8 cellular contexts compared by ENCODE assay signal in the genomic region with DNA sequence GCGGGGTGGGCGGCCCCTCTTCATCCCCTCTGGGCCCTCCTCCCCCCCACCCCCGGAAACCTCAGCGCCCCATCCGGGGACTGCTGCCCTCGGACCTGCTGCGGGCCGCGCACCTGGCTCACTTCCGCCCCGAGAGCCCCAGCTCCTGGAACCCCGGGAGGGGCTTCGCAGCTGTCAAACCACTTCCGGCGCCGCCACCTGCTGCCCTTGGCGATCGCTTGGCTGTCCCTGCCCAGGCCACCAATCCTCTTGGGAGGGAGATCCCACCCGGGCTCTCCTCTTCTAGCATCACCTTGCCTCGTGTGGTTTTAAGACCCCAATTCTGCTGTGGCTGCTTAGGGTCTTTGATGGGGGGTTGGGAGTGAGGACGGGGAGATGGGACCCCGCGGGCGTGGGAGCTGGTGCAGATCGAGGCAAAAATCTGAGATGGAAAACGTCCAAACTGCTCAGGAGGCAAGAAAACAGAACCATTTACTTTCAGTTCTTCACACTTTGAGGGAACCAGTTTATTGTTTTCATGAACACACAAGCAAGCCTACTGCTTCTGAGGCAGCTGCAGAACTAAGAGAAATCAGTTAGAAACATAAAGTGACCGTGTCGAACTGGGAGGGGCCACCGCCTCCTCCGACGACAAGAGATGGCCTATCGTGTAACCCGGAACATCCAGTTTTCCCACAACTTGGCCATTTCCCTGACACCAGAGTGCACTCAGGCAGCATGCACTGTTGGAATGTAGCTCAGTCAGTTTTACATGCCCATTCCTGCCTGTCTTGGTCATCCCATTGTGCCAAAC. TPM values are rescaled to one million over a fixed set of nuclear protein-coding genes. Genes with fewer than 3 reads are reported as not detected.
DNase-seq lines count a peak whose midpoint lies in the region; ATAC-seq, FAIRE-seq and TF ChIP-seq lines count a peak whose summit lies in the region.

No MANE protein-coding gene starts in this region.

- intact Hi-C loops in endothelial cell of umbilical vein (cut with micrococcal nuclease), result no loop called here

- H3K9me3 ChIP-seq in endothelial cell of umbilical vein (replicated peaks; ENCODE audit: control insufficient read depth, insufficient read depth, low read length) (no peaks in the 10 kb centered on the region), mucosa of rectum (ENCODE audit: control insufficient read depth in 2 of 2, low read length in 2 of 2) (peaks cover 0 to 4% of the 10 kb centered on the region in 2 donors)

- no peak for TF ChIP-seq CTCF in BJ (IDR thresholded peaks at IDR 0.05; ENCODE audit: insufficient read depth, low read depth, low read length)
- TF ChIP-seq CTCF in endothelial cell of umbilical vein (IDR thresholded peaks at IDR 0.05; ENCODE audit: extremely low read depth in 1 of 2, insufficient read depth in 1 of 2, low read depth in 1 of 2, low read length in 2 of 2), result no peak

- peaks cover 71% of the 10 kb centered on the region for H3K4me1 Mint-ChIP-seq in activated CD8-positive, alpha-beta memory T cell treated with anti-CD3 and anti-CD28 coated beads, Interleukin-2, amount 10 ng/mL, durations not matched to agents 7 days and 5 days

- peak; percentile 61 for DNase-seq in BJ (ENCODE audit: low read depth)
- DNase-seq in NCI-H510A treated with DMSO at 0.1 percent for 48 hours (lab: John Stamatoyannopoulos, UW), result peak; percentile 57
- peak; percentile 90 for DNase-seq in activated CD8-positive, alpha-beta memory T cell treated with anti-CD3 and anti-CD28 coated beads, Interleukin-2, amount 10 ng/mL, durations not matched to agents 7 days and 5 days
- DNase-seq in endothelial cell of umbilical vein (ENCODE audit: low read depth, low spot score), result peak; percentile 35
- DNase-seq in stimulated activated naive CD4-positive, alpha-beta T cell treated with Interleukin-2 at 50 U/mL for 16 hours (lab: John Stamatoyannopoulos, UW), result peak; percentile 57

- POLR2A ChIA-PET in BJ (lab: Charles Lee) (interaction anchor here (0.6 kb wide), 1 partner anchor 240 kb away, joined by 4 read pairs; no protein-coding TSS in a partner anchor), endothelial cell of umbilical vein (lab: Charles Lee) (no interaction called here)

- H3K27ac Mint-ChIP-seq in activated CD8-positive, alpha-beta memory T cell treated with anti-CD3 and anti-CD28 coated beads, Interleukin-2, amount 10 ng/mL, durations not matched to agents 7 days and 5 days, result peak overlapping the region; percentile 99

- H2AFZ ChIP-seq in endothelial cell of umbilical vein (ENCODE audit: low read depth, low read length), result peak overlapping the region; percentile 37

- H3K27ac ChIP-seq in endothelial cell of umbilical vein (ENCODE audit: insufficient read depth, low read depth, low read length) (peak overlapping the region; percentile 55), mucosa of rectum (ENCODE audit: low read depth in 2 of 2, low read length in 2 of 2) (peak overlapping the region; percentile 61 to 80)

- peak overlapping the region; percentile 91 for H3K4me2 ChIP-seq in endothelial cell of umbilical vein (ENCODE audit: insufficient read depth, low read length)

- BruUV-seq in endothelial cell of umbilical vein (replicated peaks; lab: Mats Ljungman, UMichigan), result TSS peak; percentile 57

- H3K4me1 ChIP-seq in endothelial cell of umbilical vein (ENCODE audit: control insufficient read depth, extremely low read depth, insufficient read depth, low read length), result peaks cover 16% of the 10 kb centered on the region
- peaks cover 3 to 5% of the 10 kb centered on the region in 2 donors for H3K4me1 ChIP-seq in mucosa of rectum (ENCODE audit: control insufficient read depth in 2 of 2, insufficient read depth in 2 of 2, low read length in 2 of 2)

- H3K9ac ChIP-seq in endothelial cell of umbilical vein (replicated peaks; ENCODE audit: extremely low read depth, insufficient read depth, low read length), result peak overlapping the region; percentile 74
- H3K9ac ChIP-seq in mucosa of rectum (ENCODE audit: low read depth in 1 of 2, low read length in 2 of 2), result peak overlapping the region; percentile 37 to 41

- H3K36me3 ChIP-seq in BJ (ENCODE audit: control insufficient read depth, insufficient read depth, low read length) (no peaks in the 10 kb centered on the region), endothelial cell of umbilical vein (ENCODE audit: control insufficient read depth in 2 of 2, extremely low read depth in 1 of 2, insufficient read depth in 2 of 2, low read length in 2 of 2) (no peaks in the 10 kb centered on the region), mucosa of rectum (ENCODE audit: control insufficient read depth in 2 of 2, insufficient read depth in 2 of 2, low read length in 2 of 2) (no peaks in the 10 kb centered on the region)

- H3K9me3 Mint-ChIP-seq in activated CD8-positive, alpha-beta memory T cell treated with anti-CD3 and anti-CD28 coated beads, Interleukin-2, amount 10 ng/mL, durations not matched to agents 7 days and 5 days (ENCODE audit: low read depth), result no peaks in the 10 kb centered on the region

- H3K4me3 ChIP-seq in BJ (ENCODE audit: low read depth, low read length) (peak overlapping the region; percentile 51), endothelial cell of umbilical vein (replicated peaks in 1 of 3; ENCODE audit: insufficient read depth in 1 of 3, low read depth in 1 of 3, low read length in 3 of 3) (peak overlapping the region; percentile 44 to 74 (median 68)), mucosa of rectum (ENCODE audit: low read length in 2 of 2) (peak overlapping the region; percentile 57 to 72)

- H3K9me1 ChIP-seq in endothelial cell of umbilical vein (replicated peaks; ENCODE audit: control insufficient read depth, extremely low read depth, insufficient read depth, low read length), result no peaks in the 10 kb centered on the region

- H3K79me2 ChIP-seq in endothelial cell of umbilical vein (ENCODE audit: control insufficient read depth, insufficient read depth, low read length), result peaks cover 37% of the 10 kb centered on the region

- dilution Hi-C loops in endothelial cell of umbilical vein (cut with MboI; ENCODE audit: extremely low pct_ligation_motif_present, low sequenced_read_pairs), result no loop called here

- H3K27me3 ChIP-seq in BJ (ENCODE audit: control insufficient read depth, insufficient read depth, low read length), result no peaks in the 10 kb centered on the region
- no peaks in the 10 kb centered on the region for H3K27me3 ChIP-seq in endothelial cell of umbilical vein (ENCODE audit: control insufficient read depth in 2 of 2, insufficient read depth in 2 of 2, low read length in 2 of 2)
- H3K27me3 ChIP-seq in mucosa of rectum (ENCODE audit: control insufficient read depth in 2 of 2, insufficient read depth in 2 of 2, low read length in 2 of 2), result peaks cover 0 to 4% of the 10 kb centered on the region in 2 donors

- ATAC-seq in GM19023 (IDR thresholded peaks at IDR 0.05; ENCODE audit: unreplicated experiment) (peak; percentile 65), HG03135 (IDR thresholded peaks at IDR 0.05; ENCODE audit: unreplicated experiment) (peak; percentile 71)
- ATAC-seq in activated CD8-positive, alpha-beta memory T cell treated with anti-CD3 and anti-CD28 coated beads, Interleukin-2, amount 10 ng/mL, durations not matched to agents 7 days and 5 days, result peak; percentile 72

- H4K20me1 ChIP-seq in endothelial cell of umbilical vein (replicated peaks; ENCODE audit: control insufficient read depth, extremely low read depth, insufficient read depth, low read length), result no peaks in the 10 kb centered on the region

- no peak for TF ChIP-seq POLR2A in endothelial cell of umbilical vein (IDR thresholded peaks at IDR 0.05; ENCODE audit: low read depth, low read length)

- H3K36me3 Mint-ChIP-seq in activated CD8-positive, alpha-beta memory T cell treated with anti-CD3 and anti-CD28 coated beads, Interleukin-2, amount 10 ng/mL, durations not matched to agents 7 days and 5 days, result peaks cover 25% of the 10 kb centered on the region

- H3K4me3 Mint-ChIP-seq in activated CD8-positive, alpha-beta memory T cell treated with anti-CD3 and anti-CD28 coated beads, Interleukin-2, amount 10 ng/mL, durations not matched to agents 7 days and 5 days, result peak overlapping the region; percentile 86

- peak; percentile 80 for FAIRE-seq in endothelial cell of umbilical vein (lab: Jason Lieb, UNC)

- H3K27me3 Mint-ChIP-seq in activated CD8-positive, alpha-beta memory T cell treated with anti-CD3 and anti-CD28 coated beads, Interleukin-2, amount 10 ng/mL, durations not matched to agents 7 days and 5 days, result no peaks in the 10 kb centered on the region

- CTCF ChIA-PET in BJ (lab: Yijun Ruan, JAX), result interaction anchor here (1.0 to 1.2 kb wide), 2 partner anchors 10 to 24 kb away, joined by 3 read pairs; no protein-coding TSS in a partner anchor
- CTCF ChIA-PET in activated CD8-positive, alpha-beta memory T cell treated with anti-CD3 and anti-CD28 coated beads, Interleukin-2, amount 10 ng/mL, durations not matched to agents 7 days and 5 days (lab: Charles Lee), result interaction anchor here (1.3 to 3.3 kb wide), 4 partner anchors 8 to 22 kb away, joined by 4 to 11 read pairs (median 4); no protein-coding TSS in a partner anchor
- CTCF ChIA-PET in endothelial cell of umbilical vein (lab: Charles Lee), result interaction anchor here (0.7 to 2.3 kb wide), 2 partner anchors 10 to 48 kb away, joined by 3 to 9 read pairs; no protein-coding TSS in a partner anchor

TF ChIP-seq in endothelial cell of umbilical vein, 7 proteins besides CTCF, POLR2A, EP300 and RAD21 (continues in another document):
- TF ChIP-seq POLR2AphosphoS5 (IDR thresholded peaks at IDR 0.05; ENCODE audit: insufficient read depth, low read depth, low read length), result no peak
- TF ChIP-seq GATA2 (IDR thresholded peaks at IDR 0.05; ENCODE audit: insufficient read depth, insufficient read length, low read depth, low read length), result no peak
- no peak for TF ChIP-seq EZH2 (IDR thresholded peaks at IDR 0.05; ENCODE audit: borderline replicate concordance, low read depth, low read length, severe bottlenecking)
- TF ChIP-seq MYC (IDR thresholded peaks at IDR 0.05; ENCODE audit: low read depth, low read length), result no peak
- no peak for TF ChIP-seq FOS (IDR thresholded peaks at IDR 0.05; ENCODE audit: borderline replicate concordance, insufficient read depth, low read length)
- TF ChIP-seq JUN (IDR thresholded peaks at IDR 0.05; ENCODE audit: borderline replicate concordance, insufficient read depth, insufficient read length, low read depth), result no peak

RNA-seq across cellular contexts. Expression of gene MTMR1, which starts 0.8 kb away (rescaled TPM):
- polyA plus RNA-seq in BJ (2011; rRNA removed) (14.2 and 20.1 TPM in 2 replicates), endothelial cell of umbilical vein (17.1 and 17.6 TPM in 2 replicates)
- 14.8 and 18.2 TPM in 2 replicates for polyA minus RNA-seq in BJ (2011; rRNA and poly(A)+ RNA removed)
- total RNA-seq in activated CD8-positive, alpha-beta memory T cell treated with anti-CD3 and anti-CD28 coated beads, Interleukin-2, amount 10 ng/mL, durations not matched to agents 7 days and 5 days, result 10 to 100 TPM; 32.7 to 34.7 TPM
- total RNA-seq in endothelial cell of umbilical vein, result 20.3 and 20.7 TPM in 2 replicates
- 13.9 and 14.1 TPM in 2 replicates for polyA plus RNA-seq in endothelial cell of umbilical vein (2011; cell fraction: cytosol; rRNA removed)
- polyA plus RNA-seq in endothelial cell of umbilical vein (2011; cell fraction: nucleus; rRNA removed), result 50.3 and 68.8 TPM in 2 replicates
- 19.2 and 22.8 TPM in 2 replicates for polyA plus RNA-seq in endothelial cell of umbilical vein (2012)
- 24.5 and 30.0 TPM in 2 replicates for polyA minus RNA-seq in endothelial cell of umbilical vein
- 18.3 TPM for polyA minus RNA-seq in endothelial cell of umbilical vein (2011; cell fraction: cytosol; rRNA and poly(A)+ RNA removed)
- polyA minus RNA-seq in endothelial cell of umbilical vein (2011; cell fraction: nucleus; rRNA and poly(A)+ RNA removed), result 22.5 and 28.6 TPM in 2 replicates

Comparison
In these comparisons a context has a peak if more than half of its experiments do, and no peak if none do; other contexts are left out.
1. Peak in every context shown above with its lines: DNase-seq, ATAC-seq, H3K4me3 ChIP-seq and H3K27ac ChIP-seq.
2. DNase-seq: peak in every context shown above with its lines; median percentile 90 in activated CD8-positive, alpha-beta memory T cell treated with anti-CD3 and anti-CD28 coated beads, Interleukin-2, amount 10 ng/mL, durations not matched to agents 7 days and 5 days; 61 in BJ; 57 in NCI-H510A treated with DMSO at 0.1 percent for 48 hours; 57 in stimulated activated naive CD4-positive, alpha-beta T cell treated with Interleukin-2 at 50 U/mL for 16 hours; 35 in endothelial cell of umbilical vein.